1 cellular context compared by ENCODE assay signal in genomic region chr16:70152578-70153302, GRCh38.
TF ChIP-seq lines count a peak whose summit lies in the region.

No MANE protein-coding gene starts in this region.

TF ChIP-seq in HepG2, 621 proteins besides CTCF, POLR2A, EP300 and RAD21 (continued from another document and continues in another):
- no peak for TF ChIP-seq GLMP (CRISPR knock-in tag; IDR thresholded peaks at IDR 0.05; ENCODE audit: borderline replicate concordance)
- no peak for TF ChIP-seq ZNF782 (CRISPR knock-in tag; IDR thresholded peaks at IDR 0.05; ENCODE audit: borderline replicate concordance)
- no peak for TF ChIP-seq MLXIP (CRISPR knock-in tag; IDR thresholded peaks at IDR 0.05; ENCODE audit: borderline replicate concordance)
- TF ChIP-seq IKZF1 (IDR thresholded peaks at IDR 0.05): no peak
- peak; percentile 81 for TF ChIP-seq KDM6A (CRISPR knock-in tag; IDR thresholded peaks at IDR 0.05; ENCODE audit: low read depth)
- peak; percentile 34; the same call in 1 of the 2 replicates for TF ChIP-seq FOXO1 (CRISPR knock-in tag; IDR thresholded peaks at IDR 0.05)
- TF ChIP-seq RXRB (CRISPR knock-in tag; IDR thresholded peaks at IDR 0.05; ENCODE audit: borderline replicate concordance): peak; percentile 70; the same call in 1 of the 2 replicates
- no peak for TF ChIP-seq ZNF24 (IDR thresholded peaks at IDR 0.05)
- TF ChIP-seq ZBTB26 (CRISPR knock-in tag; IDR thresholded peaks at IDR 0.05; ENCODE audit: borderline replicate concordance): 0 out of 2 replicates have a peak, but pooled peaks have one; percentile 42
- no peak for TF ChIP-seq ZNF253 (CRISPR knock-in tag; IDR thresholded peaks at IDR 0.05; ENCODE audit: borderline replicate concordance)
- no peak for TF ChIP-seq MTERF4 (CRISPR knock-in tag; IDR thresholded peaks at IDR 0.05)
- no peak for TF ChIP-seq ZNF674 (CRISPR knock-in tag; IDR thresholded peaks at IDR 0.05; ENCODE audit: low read depth)
- no peak for TF ChIP-seq ZSCAN30 (CRISPR knock-in tag; IDR thresholded peaks at IDR 0.05)
- peak; percentile 44; the same call in 1 of the 2 replicates for TF ChIP-seq ZNF264 (CRISPR knock-in tag; IDR thresholded peaks at IDR 0.05)
- no peak for TF ChIP-seq ZNF747 (CRISPR knock-in tag; IDR thresholded peaks at IDR 0.05; ENCODE audit: borderline replicate concordance)
- TF ChIP-seq HOXA5 (CRISPR knock-in tag; IDR thresholded peaks at IDR 0.05): peak; percentile 53; the same call in 1 of the 2 replicates
- no peak for TF ChIP-seq CEBPZ (IDR thresholded peaks at IDR 0.05; ENCODE audit: low read length)
- no peak; the same call in 1 of the 2 replicates for TF ChIP-seq AHR (CRISPR knock-in tag; IDR thresholded peaks at IDR 0.05)
- TF ChIP-seq SALL2 (CRISPR knock-in tag; IDR thresholded peaks at IDR 0.05): no peak
- TF ChIP-seq ZNF484 (CRISPR knock-in tag; IDR thresholded peaks at IDR 0.05; ENCODE audit: borderline replicate concordance, low read depth): no peak
- no peak for TF ChIP-seq ETS1 (CRISPR knock-in tag; IDR thresholded peaks at IDR 0.05)
- TF ChIP-seq ZNF784 (CRISPR knock-in tag; IDR thresholded peaks at IDR 0.05; ENCODE audit: borderline replicate concordance): no peak
- TF ChIP-seq ISX (CRISPR knock-in tag; conservative IDR thresholded peaks at IDR 0.05): no peak
- no peak for TF ChIP-seq ZNF558 (CRISPR knock-in tag; IDR thresholded peaks at IDR 0.05; ENCODE audit: borderline replicate concordance)
- TF ChIP-seq KDM1A (CRISPR knock-in tag; IDR thresholded peaks at IDR 0.05): no peak
- TF ChIP-seq ZNF230 (CRISPR knock-in tag; IDR thresholded peaks at IDR 0.05): peak; percentile 71; the same call in 1 of the 2 replicates
- no peak for TF ChIP-seq WIZ (CRISPR knock-in tag; IDR thresholded peaks at IDR 0.05)
- TF ChIP-seq ZBTB37 (CRISPR knock-in tag; IDR thresholded peaks at IDR 0.05): no peak
- no peak for TF ChIP-seq ZNF672 (CRISPR knock-in tag; IDR thresholded peaks at IDR 0.05)
- TF ChIP-seq PBX2 (CRISPR knock-in tag; IDR thresholded peaks at IDR 0.05): no peak
- no peak for TF ChIP-seq AGO1 (IDR thresholded peaks at IDR 0.05; ENCODE audit: low read depth, low read length, poor library complexity, severe bottlenecking)
- TF ChIP-seq CHD2 (IDR thresholded peaks at IDR 0.05; ENCODE audit: low read depth, low read length): no peak
- no peak; the same call in 1 of the 2 replicates for TF ChIP-seq GATAD1 (CRISPR knock-in tag; IDR thresholded peaks at IDR 0.05)
- peak; percentile 96 for TF ChIP-seq SALL1 (CRISPR knock-in tag; IDR thresholded peaks at IDR 0.05)
- TF ChIP-seq ZNF615 (CRISPR knock-in tag; IDR thresholded peaks at IDR 0.05; ENCODE audit: borderline replicate concordance): no peak
- no peak for TF ChIP-seq DMTF1 (CRISPR knock-in tag; IDR thresholded peaks at IDR 0.05)
- TF ChIP-seq ZNF761 (CRISPR knock-in tag; conservative IDR thresholded peaks at IDR 0.05): 0 out of 2 replicates have a peak, but pooled peaks have one; percentile 35
- no peak for TF ChIP-seq ZNF800 (CRISPR knock-in tag; IDR thresholded peaks at IDR 0.05)
- no peak for TF ChIP-seq NR2F1 (CRISPR knock-in tag; IDR thresholded peaks at IDR 0.05)
- TF ChIP-seq YEATS4 (CRISPR knock-in tag; IDR thresholded peaks at IDR 0.05; ENCODE audit: borderline replicate concordance): peak; percentile 64
